Comparison of ENCODE assay signal across 8 cellular contexts in the genomic region with DNA sequence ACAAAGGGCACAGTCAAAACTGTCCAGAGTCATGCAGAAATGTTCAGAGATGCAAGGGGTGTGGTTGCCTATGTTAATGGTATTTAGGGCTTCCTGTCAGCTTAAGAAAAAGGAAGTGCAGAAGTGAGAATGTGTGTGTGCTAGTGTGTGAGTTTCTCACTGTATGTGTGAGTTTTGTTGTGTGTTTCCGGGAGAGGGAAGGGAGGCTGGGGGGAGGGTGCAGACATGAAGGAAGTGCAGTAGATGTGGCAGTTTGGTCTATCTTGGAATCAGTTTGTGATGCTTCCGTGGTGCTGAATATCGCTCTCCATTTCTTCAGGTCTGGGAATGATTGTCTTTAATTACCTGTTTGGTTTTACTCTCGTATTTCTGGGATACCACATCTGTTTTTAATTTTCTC. TPM values are rescaled to one million over a fixed set of nuclear protein-coding genes. Genes with fewer than 3 reads are reported as not detected.
DNase-seq lines count a peak whose midpoint lies in the region; ATAC-seq and TF ChIP-seq lines count a peak whose summit lies in the region.

No MANE protein-coding gene starts in this region.

- TF ChIP-seq CTCF in nephron progenitor cell (IDR thresholded peaks at IDR 0.05), result no peak
- TF ChIP-seq CTCF in hepatocyte (IDR thresholded peaks at IDR 0.05; ENCODE audit: poor library complexity), result no peak

- H3K36me3 ChIP-seq in SK-N-MC (ENCODE audit: insufficient read depth, low read length) (no peaks in the 10 kb centered on the region), hepatocyte (replicated peaks; ENCODE audit: insufficient read depth, low read depth) (no peaks in the 10 kb centered on the region)

- H3K4me3 Mint-ChIP-seq in activated naive CD4-positive, alpha-beta T cell treated with anti-CD3 and anti-CD28 coated beads, Interleukin-2, amount 50 U/mL, for 24 hours, result peak overlapping the region; percentile 79
- H3K4me3 Mint-ChIP-seq in nephron progenitor cell, result no peak overlapping the region

- H3K27ac ChIP-seq in SK-N-MC, result peak overlapping the region; percentile 64
- H3K27ac ChIP-seq in hepatocyte, result no peak overlapping the region

- H3K79me2 ChIP-seq in hepatocyte, result no peaks in the 10 kb centered on the region

- no peaks in the 10 kb centered on the region for H3K36me3 Mint-ChIP-seq in activated naive CD4-positive, alpha-beta T cell treated with anti-CD3 and anti-CD28 coated beads, Interleukin-2, amount 50 U/mL, for 24 hours
- no peaks in the 10 kb centered on the region for H3K36me3 Mint-ChIP-seq in nephron progenitor cell (ENCODE audit: low read depth)

- WGBS in hepatocyte (ENCODE audit: low lambda C conversion rate, missing lambda C conversion rate), result 56% methylated on average over 4 of the region's 4 CpGs

- peak overlapping the region; percentile 52 for H3K4me3 ChIP-seq in SK-N-MC
- H3K4me3 ChIP-seq in hepatocyte, result no peak overlapping the region

- no peaks in the 10 kb centered on the region for H3K27me3 ChIP-seq in hepatocyte

- no peak overlapping the region for H3K4me2 ChIP-seq in hepatocyte

- peak; percentile 97 for ATAC-seq in GM18867 (IDR thresholded peaks at IDR 0.05; ENCODE audit: unreplicated experiment)
- ATAC-seq in HG02938 (IDR thresholded peaks at IDR 0.05; ENCODE audit: unreplicated experiment), result peak; percentile 94

- peaks cover 90% of the 10 kb centered on the region for H3K4me1 Mint-ChIP-seq in activated naive CD4-positive, alpha-beta T cell treated with anti-CD3 and anti-CD28 coated beads, Interleukin-2, amount 50 U/mL, for 24 hours
- no peaks in the 10 kb centered on the region for H3K4me1 Mint-ChIP-seq in nephron progenitor cell

- peaks cover 5% of the 10 kb centered on the region for H3K9me3 Mint-ChIP-seq in activated naive CD4-positive, alpha-beta T cell treated with anti-CD3 and anti-CD28 coated beads, Interleukin-2, amount 50 U/mL, for 24 hours
- no peaks in the 10 kb centered on the region for H3K9me3 Mint-ChIP-seq in nephron progenitor cell

- H3K9ac ChIP-seq in SK-N-MC (ENCODE audit: insufficient read length), result no peak overlapping the region

- H3K9me3 ChIP-seq in SK-N-MC (ENCODE audit: low read depth, low read length), result no peaks in the 10 kb centered on the region
- no peaks in the 10 kb centered on the region for H3K9me3 ChIP-seq in hepatocyte (ENCODE audit: low read depth)

- no peaks in the 10 kb centered on the region for H3K4me1 ChIP-seq in hepatocyte (ENCODE audit: insufficient read depth)

- no peaks in the 10 kb centered on the region for H3K27me3 Mint-ChIP-seq in activated naive CD4-positive, alpha-beta T cell treated with anti-CD3 and anti-CD28 coated beads, Interleukin-2, amount 50 U/mL, for 24 hours
- no peaks in the 10 kb centered on the region for H3K27me3 Mint-ChIP-seq in nephron progenitor cell (ENCODE audit: low read depth, poor library complexity)

- DNase-seq in SK-N-MC (ENCODE audit: low read depth, low spot score) (no peak), glomerular visceral epithelial cell (ENCODE audit: extremely low spot score) (no peak), nephron progenitor cell (no peak), hepatocyte (ENCODE audit: low spot score) (no peak)
- DNase-seq in stimulated activated CD4-positive, alpha-beta T cell treated with anti-CD3 and anti-CD28 coated beads, Interleukin-1b, Interleukin-23, amount 100 ng/mL, for 4 hours (ENCODE audit: low read depth in 2 of 2), result peak; percentile 3 to 18

- no peaks in the 10 kb centered on the region for H4K20me1 ChIP-seq in hepatocyte (ENCODE audit: insufficient read depth, poor library complexity, severe bottlenecking)

- no peaks in the 10 kb centered on the region for H3K9me2 ChIP-seq in hepatocyte (replicated peaks; ENCODE audit: insufficient read depth)

- H2AFZ ChIP-seq in hepatocyte, result no peak overlapping the region

- peak overlapping the region; percentile 92 for H3K27ac Mint-ChIP-seq in activated naive CD4-positive, alpha-beta T cell treated with anti-CD3 and anti-CD28 coated beads, Interleukin-2, amount 50 U/mL, for 24 hours
- H3K27ac Mint-ChIP-seq in nephron progenitor cell, result no peak overlapping the region

RNA-seq across cellular contexts. Expression of a gene that starts 16.5 kb away (rescaled TPM):
- total RNA-seq in hepatocyte, result not detected in 2 replicates
- polyA plus RNA-seq in hepatocyte, result not detected in 2 replicates

Comparison
In these comparisons a context has a peak if more than half of its experiments do, and no peak if none do; other contexts are left out.
1. DNase-seq: peak in stimulated activated CD4-positive, alpha-beta T cell treated with anti-CD3 and anti-CD28 coated beads, Interleukin-1b, Interleukin-23, amount 100 ng/mL, for 4 hours (2 of 2); none in SK-N-MC (single experiment), glomerular visceral epithelial cell (single experiment), nephron progenitor cell (single experiment) and hepatocyte (single experiment).